Comparison of ENCODE assay signal across 23 cellular contexts in genomic region chr3:62046326-62046725, GRCh38.
DNase-seq lines count a peak whose midpoint lies in the region; ATAC-seq and TF ChIP-seq lines count a peak whose summit lies in the region.
"Had no signal": no experiment of that assay in that cellular context is flagged by ENCODE, and none has a peak within 500 bp of the region (broad histone marks: within the 10 kb centered on the region; RNA-seq: fewer than 3 reads in every experiment).

No MANE protein-coding gene starts in this region.

- DNase-seq in AG08395 (ENCODE audit: low spot score), result peak; percentile 35
- peak; percentile 19 for DNase-seq in HS-27A (ENCODE audit: low read depth)
- DNase-seq in astrocyte of the cerebellum (ENCODE audit: low read depth), result peak; percentile 26
- DNase-seq in glomerular visceral epithelial cell (ENCODE audit: extremely low spot score), result peak; percentile 24
- DNase-seq in SHP77 (lab: John Stamatoyannopoulos, UW), result no peak
- DNase-seq in NCI-H2227 treated with DMSO at 0.1 percent for 48 hours (lab: John Stamatoyannopoulos, UW), result no peak
- DNase-seq in hippocampal formation (lab: John Stamatoyannopoulos, UW), result no peak
- DNase-seq: activated CD4-positive, CD25-positive, alpha-beta regulatory T cell; activated CD8-positive, alpha-beta T cell treated with anti-CD3 and anti-CD28 coated beads for 36 hours; activated gamma-delta T cell treated with Interleukin-2 at 50 U/mL for 16 hours; adrenal gland; COR-L47; DMS79 treated with DMSO at 0.1 percent for 48 hours; effector CD4-positive, alpha-beta T cell; kidney glomerular epithelial cell; naive B cell; NCI-H2171 treated with DMSO at 0.1 percent for 48 hours; retina; stimulated activated CD4-positive, alpha-beta T cell treated with anti-CD3 and anti-CD28 coated beads, Interleukin-12 subunit alpha, Interleukin-12 subunit beta, amount 100 ng/mL, for 4 hours; stimulated activated CD4-positive, alpha-beta T cell treated with anti-CD3 and anti-CD28 coated beads, Interleukin-4, amount 100 ng/mL, for 4 hours; stimulated activated naive CD8-positive, alpha-beta T cell treated with anti-CD3 and anti-CD28 coated beads, Interleukin-15, Interleukin-2, amounts not matched to agents 100 U/mL and 50 U/mL, for 24 hours; tibial artery had no signal

- ATAC-seq in GM19397 (IDR thresholded peaks at IDR 0.05; ENCODE audit: unreplicated experiment), result no peak
- ATAC-seq: activated CD8-positive, alpha-beta T cell treated with anti-CD3 and anti-CD28 coated beads for 36 hours; stimulated activated naive CD8-positive, alpha-beta T cell treated with anti-CD3 and anti-CD28 coated beads, Interleukin-15, Interleukin-2, amounts not matched to agents 100 U/mL and 50 U/mL, for 24 hours had no signal

- no peak overlapping the region for H3K4me3 ChIP-seq in astrocyte of the cerebellum (ENCODE audit: low read depth, low read length)
- H3K4me3 ChIP-seq: adrenal gland, tibial artery had no signal

- in situ Hi-C loops in astrocyte of the cerebellum (cut with HindIII; ENCODE audit: low sequenced_read_pairs), result no loop called here

- TF ChIP-seq CTCF in astrocyte of the cerebellum (IDR thresholded peaks at IDR 0.05; ENCODE audit: low read depth, low read length, missing control alignments), result no peak

Comparison
In these comparisons a context has a peak if more than half of its experiments do, and no peak if none do; other contexts are left out.
1. DNase-seq: peak in AG08395 (single experiment), HS-27A (single experiment), astrocyte of the cerebellum (single experiment) and glomerular visceral epithelial cell (single experiment); none in SHP77 (0 of 2), NCI-H2227 treated with DMSO at 0.1 percent for 48 hours (single experiment) and hippocampal formation (0 of 2).